ENCODE assay signal across 27 cellular contexts in genomic region chr7:98974205-98974604, GRCh38.
DNase-seq lines count a peak whose midpoint lies in the region; ATAC-seq and TF ChIP-seq lines count a peak whose summit lies in the region.
"Had no signal": no experiment of that assay in that cellular context is flagged by ENCODE, and none has a peak within 500 bp of the region (broad histone marks: within the 10 kb centered on the region; RNA-seq: fewer than 3 reads in every experiment).

No MANE protein-coding gene starts in this region.

- H4K91ac ChIP-seq in H9 (ENCODE audit: insufficient read length, low read depth, low read length) = no peak overlapping the region

- TF ChIP-seq CTCF in H9 (conservative IDR thresholded peaks at IDR 0.05) = no peak
- TF ChIP-seq CTCF in neural progenitor cell (IDR thresholded peaks at IDR 0.05) = no peak

- H2BK15ac ChIP-seq in H9 (ENCODE audit: low read depth, low read length) = no peak overlapping the region

- CTCF ChIA-PET in CD4-positive, alpha-beta memory T cell (lab: Charles Lee; ENCODE audit: partially characterized antibody) = no interaction called here

- DNase-seq in activated naive CD4-positive, alpha-beta T cell treated with anti-CD3 and anti-CD28 coated beads, Interleukin-2, amount 50 U/mL, for 72 hours (ENCODE audit: low spot score in 2 of 2) = no peak
- DNase-seq in activated naive CD4-positive, alpha-beta T cell (lab: John Stamatoyannopoulos, UW) = no peak
- DNase-seq in CD4-positive, alpha-beta memory T cell = no peak
- DNase-seq in H9 (no peak), neural progenitor cell (ENCODE audit: low spot score) (no peak), COLO668 (lab: John Stamatoyannopoulos, UW; ENCODE audit: unreplicated experiment) (no peak)
- no peak for DNase-seq in natural killer cell treated with Interleukin-12 subunit alpha and Interleukin-12 subunit beta and Interleukin-15 and Interleukin-18, amount 100 ng/mL, for 72 hours (ENCODE audit: low spot score)
- DNase-seq: C1 segment of cervical spinal cord; CD8-positive, alpha-beta T cell; DMS 273 treated with DMSO at 0.1 percent for 48 hours; DMS79; EL; GDM1; IMR-90; KG1; MG63; NCI-H1105 treated with DMSO at 0.1 percent for 48 hours; NCI-H146; NCI-H1930; NCI-H446; NCI-H526; NCI-H82; NK-92 treated with Interleukin-12 subunit alpha and Interleukin-12 subunit beta, amount 100 ng/mL, for 24 hours; PC-3; SJCRH30 had no signal

- H3K36me3 Mint-ChIP-seq in activated naive CD4-positive, alpha-beta T cell treated with anti-CD3 and anti-CD28 coated beads, Interleukin-2, amount 50 U/mL, for 72 hours = peaks cover 11 to 40% of the 10 kb centered on the region in 2 donors
- peaks cover 74 to 92% of the 10 kb centered on the region in 2 donors for H3K36me3 Mint-ChIP-seq in CD4-positive, alpha-beta memory T cell
- H3K36me3 Mint-ChIP-seq in H9 (ENCODE audit: insufficient read depth in 1 of 3, low read depth in 3 of 3) (peaks cover 39 to 99% (median 90%) of the 10 kb centered on the region in 3 experiments; a peak in 6 of 7 replicates), neural progenitor cell (peaks cover 50% of the 10 kb centered on the region)
- peaks cover 37% of the 10 kb centered on the region for H3K36me3 Mint-ChIP-seq in natural killer cell treated with Interleukin-12 subunit alpha and Interleukin-12 subunit beta and Interleukin-15 and Interleukin-18, amount 100 ng/mL, for 72 hours

- POLR2A ChIA-PET in CD4-positive, alpha-beta memory T cell (lab: Charles Lee; ENCODE audit: partially characterized antibody) = no interaction called here

- H3K23ac ChIP-seq in H9 (ENCODE audit: insufficient read length, low read depth, low read length) = no peak overlapping the region

- no peaks in the 10 kb centered on the region for H3K9me3 Mint-ChIP-seq in activated naive CD4-positive, alpha-beta T cell treated with anti-CD3 and anti-CD28 coated beads, Interleukin-2, amount 50 U/mL, for 72 hours
- H3K9me3 Mint-ChIP-seq in CD4-positive, alpha-beta memory T cell = no peaks in the 10 kb centered on the region
- H3K9me3 Mint-ChIP-seq in H9 (no peaks in the 10 kb centered on the region), neural progenitor cell (no peaks in the 10 kb centered on the region)
- no peaks in the 10 kb centered on the region for H3K9me3 Mint-ChIP-seq in natural killer cell treated with Interleukin-12 subunit alpha and Interleukin-12 subunit beta and Interleukin-15 and Interleukin-18, amount 100 ng/mL, for 72 hours
- H3K9me3 Mint-ChIP-seq: CD8-positive, alpha-beta T cell had no signal

- no peak overlapping the region for H3K18ac ChIP-seq in H9 (ENCODE audit: insufficient read length, low read depth, low read length)

- H3K14ac ChIP-seq in H9 (ENCODE audit: insufficient read depth, low read length) = no peak overlapping the region

- H3K4ac ChIP-seq in H9 (ENCODE audit: low read depth, low read length) = no peak overlapping the region

- H3K4me1 Mint-ChIP-seq in CD4-positive, alpha-beta memory T cell = peaks cover 0 to 4% (median 0%) of the 10 kb centered on the region in 4 donors
- H3K4me1 Mint-ChIP-seq in H9 = no peaks in the 10 kb centered on the region
- H3K4me1 Mint-ChIP-seq in neural progenitor cell = no peaks in the 10 kb centered on the region
- H3K4me1 Mint-ChIP-seq in natural killer cell treated with Interleukin-12 subunit alpha and Interleukin-12 subunit beta and Interleukin-15 and Interleukin-18, amount 100 ng/mL, for 72 hours (ENCODE audit: low read depth in 2 of 2) = peaks cover 0 to 4% of the 10 kb centered on the region in 2 donors

- H3K79me1 ChIP-seq in H9 (ENCODE audit: insufficient read depth, low read depth, low read length, poor library complexity, severe bottlenecking) = no peaks in the 10 kb centered on the region

- no peaks in the 10 kb centered on the region for H3K27me3 Mint-ChIP-seq in CD4-positive, alpha-beta memory T cell
- H3K27me3 Mint-ChIP-seq in H9 (ENCODE audit: low read depth) = no peaks in the 10 kb centered on the region; the same call in 1 of the 2 replicates
- no peaks in the 10 kb centered on the region for H3K27me3 Mint-ChIP-seq in neural progenitor cell (ENCODE audit: insufficient read depth, low read depth)
- no peaks in the 10 kb centered on the region for H3K27me3 Mint-ChIP-seq in natural killer cell treated with Interleukin-12 subunit alpha and Interleukin-12 subunit beta and Interleukin-15 and Interleukin-18, amount 100 ng/mL, for 72 hours

- no peaks in the 10 kb centered on the region for H4K20me1 ChIP-seq in H9 (ENCODE audit: control insufficient read depth, insufficient read depth, insufficient read length)
- H4K20me1 ChIP-seq in neural progenitor cell (ENCODE audit: low read depth) = no peaks in the 10 kb centered on the region

- H2BK20ac ChIP-seq in H9 (ENCODE audit: low read depth, low read length, poor library complexity, severe bottlenecking) = no peak overlapping the region

- no peak overlapping the region for H3K56ac ChIP-seq in H9 (ENCODE audit: insufficient read length, low read depth, low read length)

- no peak overlapping the region for H3K4me3 ChIP-seq in CD4-positive, alpha-beta memory T cell (ENCODE audit: low read length in 2 of 2)
- no peak overlapping the region for H3K4me3 ChIP-seq in neural progenitor cell
- H3K4me3 ChIP-seq: GM12878, MG63, SJCRH30 had no signal

- peak overlapping the region; percentile 15 to 16 for H3K27ac Mint-ChIP-seq in activated naive CD4-positive, alpha-beta T cell treated with anti-CD3 and anti-CD28 coated beads, Interleukin-2, amount 50 U/mL, for 72 hours
- peak overlapping the region in 4 of 7 donors; percentile 3 to 75 (median 40) for H3K27ac Mint-ChIP-seq in CD4-positive, alpha-beta memory T cell
- H3K27ac Mint-ChIP-seq in H9 (peak overlapping the region in 2 of 3 experiments; percentile 17 to 32; a peak in 2 of 7 replicates), neural progenitor cell (peak overlapping the region; percentile 58)
- H3K27ac Mint-ChIP-seq in natural killer cell treated with Interleukin-12 subunit alpha and Interleukin-12 subunit beta and Interleukin-15 and Interleukin-18, amount 100 ng/mL, for 72 hours = no peak overlapping the region
- H3K27ac Mint-ChIP-seq: CD8-positive, alpha-beta T cell had no signal

- WGBS in H9 (ENCODE audit: extremely low coverage, insufficient read length, low lambda C conversion rate) = no CpG with 5 or more reads among the region's 4 CpGs

- H2BK12ac ChIP-seq in H9 (ENCODE audit: insufficient read length, low read depth, low read length) = no peak overlapping the region

- intact Hi-C loops in CD4-positive, alpha-beta memory T cell (cut with micrococcal nuclease) = no loop called here

- H3K23me2 ChIP-seq in H9 (ENCODE audit: insufficient read length, low read depth, low read length, poor library complexity, severe bottlenecking) = no peaks in the 10 kb centered on the region

- no peak overlapping the region for H3K27ac ChIP-seq in CD4-positive, alpha-beta memory T cell (ENCODE audit: low read depth, low read length)
- H3K27ac ChIP-seq in H9 (ENCODE audit: insufficient read length, low read depth, low read length) (no peak overlapping the region), neural progenitor cell (no peak overlapping the region)
- H3K27ac ChIP-seq: SJCRH30 had no signal

- no peak overlapping the region for H2BK5ac ChIP-seq in H9 (ENCODE audit: insufficient read length, low read length)

- no peak overlapping the region for H3T11ph ChIP-seq in H9 (ENCODE audit: low read length)

- H4K5ac ChIP-seq in H9 (ENCODE audit: insufficient read length, low read depth, low read length) = no peak overlapping the region

- H3K27me3 ChIP-seq in CD4-positive, alpha-beta memory T cell (ENCODE audit: insufficient read depth, low read length) = no peaks in the 10 kb centered on the region
- H3K27me3 ChIP-seq in H9 (ENCODE audit: insufficient read depth, low read length) (no peaks in the 10 kb centered on the region), neural progenitor cell (no peaks in the 10 kb centered on the region)
- H3K27me3 ChIP-seq: MG63, SJCRH30 had no signal

- no peak overlapping the region for H4K8ac ChIP-seq in H9 (replicated peaks; ENCODE audit: insufficient read length, low read depth, low read length)

- no peaks in the 10 kb centered on the region for H3K9me3 ChIP-seq in CD4-positive, alpha-beta memory T cell (ENCODE audit: control insufficient read depth in 1 of 2, low read length in 2 of 2)
- H3K9me3 ChIP-seq in H9 (ENCODE audit: control insufficient read depth, low read depth, low read length) = no peaks in the 10 kb centered on the region
- H3K9me3 ChIP-seq in neural progenitor cell (ENCODE audit: low read depth) = no peaks in the 10 kb centered on the region
- H3K9me3 ChIP-seq: MG63, SJCRH30 had no signal

- ATAC-seq in activated naive CD4-positive, alpha-beta T cell treated with anti-CD3 and anti-CD28 coated beads, Interleukin-2, amount 50 U/mL, for 72 hours = no peak
- ATAC-seq in natural killer cell treated with Interleukin-12 subunit alpha and Interleukin-12 subunit beta and Interleukin-15 and Interleukin-18, amount 100 ng/mL, for 72 hours = no peak
- ATAC-seq: CD8-positive, alpha-beta T cell; GM12878; HCT116; PC-3 had no signal

- H2BK120ac ChIP-seq in H9 (ENCODE audit: low read depth, low read length, poor library complexity, severe bottlenecking) = no peak overlapping the region

- H3K4me3 Mint-ChIP-seq in CD4-positive, alpha-beta memory T cell = no peak overlapping the region
- no peak overlapping the region for H3K4me3 Mint-ChIP-seq in H9
- no peak overlapping the region for H3K4me3 Mint-ChIP-seq in neural progenitor cell
- no peak overlapping the region for H3K4me3 Mint-ChIP-seq in natural killer cell treated with Interleukin-12 subunit alpha and Interleukin-12 subunit beta and Interleukin-15 and Interleukin-18, amount 100 ng/mL, for 72 hours
- H3K4me3 Mint-ChIP-seq: CD8-positive, alpha-beta T cell had no signal

- H2AK5ac ChIP-seq in H9 (ENCODE audit: insufficient read length, low read length) = no peak overlapping the region

- H3K36me3 ChIP-seq in CD4-positive, alpha-beta memory T cell (ENCODE audit: insufficient read depth, low read length) = peaks cover 93% of the 10 kb centered on the region
- H3K36me3 ChIP-seq in neural progenitor cell = no peaks in the 10 kb centered on the region

- no peak overlapping the region for H2AFZ ChIP-seq in H9 (ENCODE audit: low read length)
- H2AFZ ChIP-seq in neural progenitor cell (replicated peaks) = no peak overlapping the region

- H3K4me1 ChIP-seq in CD4-positive, alpha-beta memory T cell (ENCODE audit: insufficient read depth, low read length) = no peaks in the 10 kb centered on the region
- H3K4me1 ChIP-seq in H9 (ENCODE audit: insufficient read depth, low read length) (no peaks in the 10 kb centered on the region), neural progenitor cell (no peaks in the 10 kb centered on the region)
- H3K4me1 ChIP-seq: SJCRH30 had no signal

- no peak overlapping the region for H3K4me2 ChIP-seq in H9 (ENCODE audit: insufficient read depth, insufficient read length, low read length)
- no peak overlapping the region for H3K4me2 ChIP-seq in neural progenitor cell

- H3K9ac ChIP-seq in H9 (ENCODE audit: extremely low read depth, insufficient read length, low read length) (no peak overlapping the region), neural progenitor cell (no peak overlapping the region)

- H3K79me2 ChIP-seq in H9 (ENCODE audit: insufficient read depth, low read length) (0 out of 2 replicates have a peak, but pooled peaks cover 2% of the 10 kb centered on the region), neural progenitor cell (ENCODE audit: low read depth) (no peaks in the 10 kb centered on the region)

- no peaks in the 10 kb centered on the region for H3F3A ChIP-seq in neural progenitor cell (ENCODE audit: low read depth)

Comparison
In these comparisons a context has a peak if more than half of its experiments do, and no peak if none do; other contexts are left out.
1. H3K27ac Mint-ChIP-seq: peak in activated naive CD4-positive, alpha-beta T cell treated with anti-CD3 and anti-CD28 coated beads, Interleukin-2, amount 50 U/mL, for 72 hours (2 of 2), CD4-positive, alpha-beta memory T cell (4 of 7), H9 (2 of 3) and neural progenitor cell (single experiment); none in natural killer cell treated with Interleukin-12 subunit alpha and Interleukin-12 subunit beta and Interleukin-15 and Interleukin-18, amount 100 ng/mL, for 72 hours (0 of 2).